ENCODE assay signal across 1 cellular context in the genomic region with DNA sequence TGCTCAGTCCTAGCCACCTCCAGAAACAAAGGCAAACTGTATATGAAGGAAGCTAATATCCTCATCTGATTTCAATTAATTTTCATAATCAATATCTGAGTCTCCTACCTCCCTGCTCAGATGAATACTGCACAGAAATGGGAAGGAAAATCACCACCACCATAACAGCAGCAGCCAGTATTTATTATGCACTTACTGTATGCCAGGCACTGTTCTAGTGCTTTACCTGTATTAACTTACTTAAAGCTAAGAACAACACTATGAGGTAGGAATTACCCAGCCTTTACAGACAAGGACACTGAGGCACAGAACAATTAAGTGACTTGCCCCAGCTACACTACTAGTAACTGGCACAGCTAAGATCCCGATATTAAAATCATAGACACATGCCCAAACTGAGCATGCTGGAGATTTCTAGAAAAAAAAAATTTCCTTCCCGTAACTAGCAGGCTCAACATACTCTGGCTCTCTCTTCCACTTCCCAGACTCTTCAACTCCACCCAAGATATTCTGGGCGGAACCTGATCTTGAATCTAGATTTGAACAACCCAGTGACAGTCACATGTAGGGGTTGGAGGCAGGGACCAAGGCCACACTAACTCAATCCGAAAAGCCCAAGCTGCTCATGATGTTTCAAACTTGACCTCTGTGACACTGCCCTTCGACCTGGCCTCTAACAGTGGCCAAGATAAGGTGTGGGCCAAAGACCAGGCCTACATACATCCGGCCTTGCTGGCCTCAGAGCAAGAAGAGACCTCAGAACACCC.
TF ChIP-seq lines count a peak whose summit lies in the region.

No MANE protein-coding gene starts in this region.

TF ChIP-seq in GM23338, 12 proteins besides CTCF, POLR2A, EP300 and RAD21 (continued from another document):
- TF ChIP-seq REST (IDR thresholded peaks at IDR 0.05; ENCODE audit: unreplicated experiment) (no peak), JUNB (IDR thresholded peaks at IDR 0.05; ENCODE audit: unreplicated experiment) (no peak), ZNF114 (CRISPR knock-in tag; IDR thresholded peaks at IDR 0.05) (no peak), POLR2AphosphoS5 (IDR thresholded peaks at IDR 0.05; ENCODE audit: low read depth) (no peak), CREB1 (CRISPR knock-in tag; IDR thresholded peaks at IDR 0.05; ENCODE audit: low read depth) (no peak), NANOG (IDR thresholded peaks at IDR 0.05; ENCODE audit: borderline replicate concordance) (no peak), ZNF331 (CRISPR knock-in tag; IDR thresholded peaks at IDR 0.05; ENCODE audit: low read depth) (no peak), EZH2phosphoT487 (IDR thresholded peaks at IDR 0.05; ENCODE audit: unreplicated experiment) (no peak)
- TF ChIP-seq, protein P1, sequence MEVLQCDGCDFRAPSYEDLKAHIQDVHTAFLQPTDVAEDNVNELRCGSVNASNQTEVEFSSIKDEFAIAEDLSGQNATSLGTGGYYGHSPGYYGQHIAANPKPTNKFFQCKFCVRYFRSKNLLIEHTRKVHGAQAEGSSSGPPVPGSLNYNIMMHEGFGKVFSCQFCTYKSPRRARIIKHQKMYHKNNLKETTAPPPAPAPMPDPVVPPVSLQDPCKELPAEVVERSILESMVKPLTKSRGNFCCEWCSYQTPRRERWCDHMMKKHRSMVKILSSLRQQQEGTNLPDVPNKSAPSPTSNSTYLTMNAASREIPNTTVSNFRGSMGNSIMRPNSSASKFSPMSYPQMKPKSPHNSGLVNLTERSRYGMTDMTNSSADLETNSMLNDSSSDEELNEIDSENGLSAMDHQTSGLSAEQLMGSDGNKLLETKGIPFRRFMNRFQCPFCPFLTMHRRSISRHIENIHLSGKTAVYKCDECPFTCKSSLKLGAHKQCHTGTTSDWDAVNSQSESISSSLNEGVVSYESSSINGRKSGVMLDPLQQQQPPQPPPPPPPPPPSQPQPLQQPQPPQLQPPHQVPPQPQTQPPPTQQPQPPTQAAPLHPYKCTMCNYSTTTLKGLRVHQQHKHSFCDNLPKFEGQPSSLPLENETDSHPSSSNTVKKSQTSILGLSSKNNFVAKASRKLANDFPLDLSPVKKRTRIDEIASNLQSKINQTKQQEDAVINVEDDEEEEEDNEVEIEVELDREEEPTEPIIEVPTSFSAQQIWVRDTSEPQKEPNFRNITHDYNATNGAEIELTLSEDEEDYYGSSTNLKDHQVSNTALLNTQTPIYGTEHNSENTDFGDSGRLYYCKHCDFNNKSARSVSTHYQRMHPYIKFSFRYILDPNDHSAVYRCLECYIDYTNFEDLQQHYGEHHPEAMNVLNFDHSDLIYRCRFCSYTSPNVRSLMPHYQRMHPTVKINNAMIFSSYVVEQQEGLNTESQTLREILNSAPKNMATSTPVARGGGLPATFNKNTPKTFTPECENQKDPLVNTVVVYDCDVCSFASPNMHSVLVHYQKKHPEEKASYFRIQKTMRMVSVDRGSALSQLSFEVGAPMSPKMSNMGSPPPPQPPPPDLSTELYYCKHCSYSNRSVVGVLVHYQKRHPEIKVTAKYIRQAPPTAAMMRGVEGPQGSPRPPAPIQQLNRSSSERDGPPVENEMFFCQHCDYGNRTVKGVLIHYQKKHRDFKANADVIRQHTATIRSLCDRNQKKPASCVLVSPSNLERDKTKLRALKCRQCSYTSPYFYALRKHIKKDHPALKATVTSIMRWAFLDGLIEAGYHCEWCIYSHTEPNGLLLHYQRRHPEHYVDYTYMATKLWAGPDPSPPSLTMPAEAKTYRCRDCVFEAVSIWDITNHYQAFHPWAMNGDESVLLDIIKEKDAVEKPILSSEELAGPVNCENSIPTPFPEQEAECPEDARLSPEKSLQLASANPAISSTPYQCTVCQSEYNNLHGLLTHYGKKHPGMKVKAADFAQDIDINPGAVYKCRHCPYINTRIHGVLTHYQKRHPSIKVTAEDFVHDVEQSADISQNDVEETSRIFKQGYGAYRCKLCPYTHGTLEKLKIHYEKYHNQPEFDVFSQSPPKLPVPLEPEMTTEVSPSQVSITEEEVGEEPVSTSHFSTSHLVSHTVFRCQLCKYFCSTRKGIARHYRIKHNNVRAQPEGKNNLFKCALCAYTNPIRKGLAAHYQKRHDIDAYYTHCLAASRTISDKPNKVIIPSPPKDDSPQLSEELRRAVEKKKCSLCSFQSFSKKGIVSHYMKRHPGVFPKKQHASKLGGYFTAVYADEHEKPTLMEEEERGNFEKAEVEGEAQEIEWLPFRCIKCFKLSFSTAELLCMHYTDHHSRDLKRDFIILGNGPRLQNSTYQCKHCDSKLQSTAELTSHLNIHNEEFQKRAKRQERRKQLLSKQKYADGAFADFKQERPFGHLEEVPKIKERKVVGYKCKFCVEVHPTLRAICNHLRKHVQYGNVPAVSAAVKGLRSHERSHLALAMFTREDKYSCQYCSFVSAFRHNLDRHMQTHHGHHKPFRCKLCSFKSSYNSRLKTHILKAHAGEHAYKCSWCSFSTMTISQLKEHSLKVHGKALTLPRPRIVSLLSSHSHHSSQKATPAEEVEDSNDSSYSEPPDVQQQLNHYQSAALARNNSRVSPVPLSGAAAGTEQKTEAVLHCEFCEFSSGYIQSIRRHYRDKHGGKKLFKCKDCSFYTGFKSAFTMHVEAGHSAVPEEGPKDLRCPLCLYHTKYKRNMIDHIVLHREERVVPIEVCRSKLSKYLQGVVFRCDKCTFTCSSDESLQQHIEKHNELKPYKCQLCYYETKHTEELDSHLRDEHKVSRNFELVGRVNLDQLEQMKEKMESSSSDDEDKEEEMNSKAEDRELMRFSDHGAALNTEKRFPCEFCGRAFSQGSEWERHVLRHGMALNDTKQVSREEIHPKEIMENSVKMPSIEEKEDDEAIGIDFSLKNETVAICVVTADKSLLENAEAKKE (CRISPR knock-in tag; IDR thresholded peaks at IDR 0.05) = no peak
- TF ChIP-seq, protein P2, sequence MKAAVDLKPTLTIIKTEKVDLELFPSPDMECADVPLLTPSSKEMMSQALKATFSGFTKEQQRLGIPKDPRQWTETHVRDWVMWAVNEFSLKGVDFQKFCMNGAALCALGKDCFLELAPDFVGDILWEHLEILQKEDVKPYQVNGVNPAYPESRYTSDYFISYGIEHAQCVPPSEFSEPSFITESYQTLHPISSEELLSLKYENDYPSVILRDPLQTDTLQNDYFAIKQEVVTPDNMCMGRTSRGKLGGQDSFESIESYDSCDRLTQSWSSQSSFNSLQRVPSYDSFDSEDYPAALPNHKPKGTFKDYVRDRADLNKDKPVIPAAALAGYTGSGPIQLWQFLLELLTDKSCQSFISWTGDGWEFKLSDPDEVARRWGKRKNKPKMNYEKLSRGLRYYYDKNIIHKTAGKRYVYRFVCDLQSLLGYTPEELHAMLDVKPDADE (IDR thresholded peaks at IDR 0.05) = no peak
TF ChIP-seq in GM23338: peak in this region for 0.
